ENCODE assay signal across 8 cellular contexts in genomic region chr11:10933455-10934292, GRCh38.
DNase-seq lines count a peak whose midpoint lies in the region; ATAC-seq, FAIRE-seq and TF ChIP-seq lines count a peak whose summit lies in the region.

No MANE protein-coding gene starts in this region.

- TF ChIP-seq CTCF in endothelial cell of umbilical vein (IDR thresholded peaks at IDR 0.05; ENCODE audit: extremely low read depth in 1 of 2, insufficient read depth in 1 of 2, low read depth in 1 of 2, low read length in 2 of 2): peak; percentile 85 to 92

- H3K27me3 Mint-ChIP-seq in CD4-positive, alpha-beta memory T cell: peaks cover 11 to 26% of the 10 kb centered on the region in 2 donors

- H3K36me3 ChIP-seq in CD4-positive, alpha-beta memory T cell (ENCODE audit: insufficient read depth, low read length): no peaks in the 10 kb centered on the region
- no peaks in the 10 kb centered on the region for H3K36me3 ChIP-seq in endothelial cell of umbilical vein (ENCODE audit: control insufficient read depth in 2 of 2, extremely low read depth in 1 of 2, insufficient read depth in 2 of 2, low read length in 2 of 2)

- H3K9ac ChIP-seq in endothelial cell of umbilical vein (replicated peaks; ENCODE audit: extremely low read depth, insufficient read depth, low read length): peak overlapping the region; percentile 48

- H3K79me2 ChIP-seq in endothelial cell of umbilical vein (ENCODE audit: control insufficient read depth, insufficient read depth, low read length): no peaks in the 10 kb centered on the region

- H3K9me3 ChIP-seq in CD4-positive, alpha-beta memory T cell (ENCODE audit: control insufficient read depth in 1 of 2, low read length in 2 of 2): no peaks in the 10 kb centered on the region
- no peaks in the 10 kb centered on the region for H3K9me3 ChIP-seq in endothelial cell of umbilical vein (replicated peaks; ENCODE audit: control insufficient read depth, insufficient read depth, low read length)

- H2AFZ ChIP-seq in endothelial cell of umbilical vein (ENCODE audit: low read depth, low read length): peak overlapping the region; percentile 94

- H3K4me3 ChIP-seq in CD4-positive, alpha-beta memory T cell (ENCODE audit: low read length in 2 of 2): peak overlapping the region; percentile 21 to 33
- H3K4me3 ChIP-seq in endothelial cell of umbilical vein (replicated peaks in 1 of 3; ENCODE audit: insufficient read depth in 1 of 3, low read depth in 1 of 3, low read length in 3 of 3): peak overlapping the region; percentile 14 to 73 (median 20)

- dilution Hi-C loops in endothelial cell of umbilical vein (cut with MboI; ENCODE audit: extremely low pct_ligation_motif_present, low sequenced_read_pairs): no loop called here

- TF ChIP-seq POLR2A in endothelial cell of umbilical vein (IDR thresholded peaks at IDR 0.05; ENCODE audit: low read depth, low read length): no peak

- H3K9me3 Mint-ChIP-seq in CD4-positive, alpha-beta memory T cell: peaks cover 0 to 2% (median 0%) of the 10 kb centered on the region in 8 donors

- peak; percentile 96 for FAIRE-seq in endothelial cell of umbilical vein (lab: Jason Lieb, UNC)

- intact Hi-C loops in CD4-positive, alpha-beta memory T cell (cut with micrococcal nuclease): loop anchor here (1.0 to 10.0 kb wide), 8 partner anchors 76 to 1111 kb away; partner anchors contain the start of genes EIF4G2 and ZBED5
- intact Hi-C loops in endothelial cell of umbilical vein (cut with micrococcal nuclease): loop anchor here (1.0 to 5.0 kb wide), 6 partner anchors 77 to 909 kb away; partner anchors contain the start of gene USP47

- H3K4me2 ChIP-seq in endothelial cell of umbilical vein (ENCODE audit: insufficient read depth, low read length): peak overlapping the region; percentile 94

- peaks cover 5 to 21% (median 12%) of the 10 kb centered on the region in 4 donors for H3K4me1 Mint-ChIP-seq in CD4-positive, alpha-beta memory T cell

- H3K27ac Mint-ChIP-seq in CD4-positive, alpha-beta memory T cell: peak overlapping the region in 5 of 7 donors; percentile 11 to 86 (median 57)

- H3K27ac ChIP-seq in CD4-positive, alpha-beta memory T cell (ENCODE audit: low read depth, low read length): no peak overlapping the region
- H3K27ac ChIP-seq in endothelial cell of umbilical vein (ENCODE audit: insufficient read depth, low read depth, low read length): no peak overlapping the region

- ATAC-seq in GM19452 (IDR thresholded peaks at IDR 0.05; ENCODE audit: unreplicated experiment): peak; percentile 68

- peak; percentile 70 to 80 (median 74) for DNase-seq in CD4-positive, alpha-beta memory T cell
- DNase-seq in HS-27A (ENCODE audit: low read depth) (peak; percentile 90), NOMO-1 (lab: John Stamatoyannopoulos, UW; ENCODE audit: unreplicated experiment in 2 of 2) (peak; percentile 80 to 82), endothelial cell of umbilical vein (ENCODE audit: low read depth, low spot score) (peak; percentile 94), middle frontal gyrus (ENCODE audit: extremely low spot score, low spot score) (peak; percentile 92)
- peak; percentile 85 for DNase-seq in activated CD8-positive, alpha-beta memory T cell treated with anti-CD3 and anti-CD28 coated beads, Interleukin-2, amount 50 U/mL, for 4 hours
- DNase-seq in stimulated activated CD8-positive, alpha-beta memory T cell treated with anti-CD3 and anti-CD28 coated beads, Interleukin-2, amount 100 ng/mL, for 1 hour (ENCODE audit: low read depth in 2 of 2): peak; percentile 55 to 67

- peaks cover 23% of the 10 kb centered on the region for H3K27me3 ChIP-seq in CD4-positive, alpha-beta memory T cell (ENCODE audit: insufficient read depth, low read length)
- H3K27me3 ChIP-seq in endothelial cell of umbilical vein (ENCODE audit: control insufficient read depth in 2 of 2, insufficient read depth in 2 of 2, low read length in 2 of 2): peaks cover 0 to 12% of the 10 kb centered on the region in 2 experiments

- H3K9me1 ChIP-seq in endothelial cell of umbilical vein (replicated peaks; ENCODE audit: control insufficient read depth, extremely low read depth, insufficient read depth, low read length): no peaks in the 10 kb centered on the region

- CTCF ChIA-PET in CD4-positive, alpha-beta memory T cell (lab: Charles Lee; ENCODE audit: partially characterized antibody): interaction anchor here (0.6 to 6.1 kb wide), 37 partner anchors 8 to 854 kb away, joined by 3 to 123 read pairs (median 4); partner anchors contain the start of gene EIF4G2
- CTCF ChIA-PET in endothelial cell of umbilical vein (lab: Charles Lee): interaction anchor here (0.5 to 2.7 kb wide), 49 partner anchors 9 to 868 kb away, joined by 3 to 123 read pairs (median 5); partner anchors contain the start of genes EIF4G2, GALNT18 and ZBED5

- H3K4me1 ChIP-seq in CD4-positive, alpha-beta memory T cell (ENCODE audit: insufficient read depth, low read length): peaks cover 20% of the 10 kb centered on the region
- H3K4me1 ChIP-seq in endothelial cell of umbilical vein (ENCODE audit: control insufficient read depth, extremely low read depth, insufficient read depth, low read length): peaks cover 12% of the 10 kb centered on the region

- no TSS peak for BruUV-seq in endothelial cell of umbilical vein (replicated peaks; lab: Mats Ljungman, UMichigan)

- POLR2A ChIA-PET in CD4-positive, alpha-beta memory T cell (lab: Charles Lee; ENCODE audit: partially characterized antibody): interaction anchor here (0.6 to 1.3 kb wide), 4 partner anchors 76 to 141 kb away, joined by 3 to 8 read pairs (median 4); partner anchors contain the start of genes EIF4G2 and ZBED5
- POLR2A ChIA-PET in endothelial cell of umbilical vein (lab: Charles Lee): interaction anchor here (0.6 to 1.3 kb wide), 6 partner anchors 34 to 281 kb away, joined by 3 to 13 read pairs (median 4); partner anchors contain the start of genes EIF4G2 and ZBED5

- H3K4me3 Mint-ChIP-seq in CD4-positive, alpha-beta memory T cell: peak overlapping the region; percentile 85 to 94 (median 90)

- no peaks in the 10 kb centered on the region for H3K36me3 Mint-ChIP-seq in CD4-positive, alpha-beta memory T cell

- H4K20me1 ChIP-seq in endothelial cell of umbilical vein (replicated peaks; ENCODE audit: control insufficient read depth, extremely low read depth, insufficient read depth, low read length): no peaks in the 10 kb centered on the region

TF ChIP-seq in endothelial cell of umbilical vein, 7 proteins besides CTCF, POLR2A, EP300 and RAD21:
- TF ChIP-seq EZH2 (IDR thresholded peaks at IDR 0.05; ENCODE audit: borderline replicate concordance, low read depth, low read length, severe bottlenecking) (no peak), MYC (IDR thresholded peaks at IDR 0.05; ENCODE audit: low read depth, low read length) (no peak), POLR2AphosphoS5 (IDR thresholded peaks at IDR 0.05; ENCODE audit: insufficient read depth, low read depth, low read length) (no peak), GATA2 (IDR thresholded peaks at IDR 0.05; ENCODE audit: insufficient read depth, insufficient read length, low read depth, low read length) (no peak), JUN (IDR thresholded peaks at IDR 0.05; ENCODE audit: borderline replicate concordance, insufficient read depth, insufficient read length, low read depth) (no peak), FOS (IDR thresholded peaks at IDR 0.05; ENCODE audit: borderline replicate concordance, insufficient read depth, low read length) (no peak)
- TF ChIP-seq, protein P1, sequence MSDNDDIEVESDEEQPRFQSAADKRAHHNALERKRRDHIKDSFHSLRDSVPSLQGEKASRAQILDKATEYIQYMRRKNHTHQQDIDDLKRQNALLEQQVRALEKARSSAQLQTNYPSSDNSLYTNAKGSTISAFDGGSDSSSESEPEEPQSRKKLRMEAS (IDR thresholded peaks at IDR 0.05; ENCODE audit: insufficient read depth, insufficient read length): no peak
TF ChIP-seq in endothelial cell of umbilical vein: peak in this region for 0.
